29 cellular contexts compared by ENCODE assay signal in genomic region chr7:133203490-133203889, GRCh38.
"Had no signal": no experiment of that assay in that cellular context is flagged by ENCODE, and none has a peak within 500 bp of the region (broad histone marks: within the 10 kb centered on the region; RNA-seq: fewer than 3 reads in every experiment).

No MANE protein-coding gene starts in this region.

- H3K36me3 ChIP-seq: colonic mucosa, esophagus muscularis mucosa, esophagus squamous epithelium, gastrocnemius medialis, gastroesophageal sphincter, heart left ventricle, heart right ventricle had no signal

- H3K9me3 Mint-ChIP-seq: dendritic cell treated with granulocyte-macrophage colony-stimulating factor and Interleukin-4, amounts not matched to agents 40 ng/mL and 50 ng/mL, for 4 days; effector memory CD8-positive, alpha-beta T cell had no signal

- H3K4me3 Mint-ChIP-seq: dendritic cell treated with granulocyte-macrophage colony-stimulating factor and Interleukin-4, amounts not matched to agents 40 ng/mL and 50 ng/mL, for 4 days; effector memory CD8-positive, alpha-beta T cell; endodermal cell had no signal

- H3K27ac ChIP-seq: colonic mucosa, coronary artery, dorsolateral prefrontal cortex, epithelial cell of prostate, esophagus muscularis mucosa, esophagus squamous epithelium, foreskin keratinocyte, gastrocnemius medialis, gastroesophageal sphincter, heart left ventricle, heart right ventricle had no signal

- FAIRE-seq: colon, endometrium, endothelial cell of umbilical vein, frontal cortex had no signal

- H3K4me3 ChIP-seq: colonic mucosa, coronary artery, dorsolateral prefrontal cortex, esophagus muscularis mucosa, esophagus squamous epithelium, gastrocnemius medialis, gastroesophageal sphincter, heart left ventricle, heart right ventricle had no signal

- H3K27me3 ChIP-seq: colonic mucosa, dorsolateral prefrontal cortex, esophagus muscularis mucosa, esophagus squamous epithelium, foreskin keratinocyte, gastrocnemius medialis, gastroesophageal sphincter, heart right ventricle had no signal

- ATAC-seq: effector memory CD8-positive, alpha-beta T cell; esophagus mucosa; foreskin keratinocyte; gastrocnemius medialis; gastroesophageal sphincter; heart left ventricle; heart right ventricle had no signal

- H3K9me3 ChIP-seq: colonic mucosa, gastrocnemius medialis had no signal

- DNase-seq: colonic mucosa; cortex of kidney; dermis blood vessel endothelial cell; dorsolateral prefrontal cortex; effector CD4-positive, alpha-beta T cell; effector CD8-positive, alpha-beta T cell; effector memory CD4-positive, alpha-beta T cell; effector memory CD8-positive, alpha-beta T cell; endodermal cell; erythroblast; esophagus squamous epithelium; foreskin fibroblast; foreskin melanocyte; gastrocnemius medialis; glutamatergic neuron; head of caudate nucleus; heart left ventricle; heart right ventricle had no signal

- H3K27ac Mint-ChIP-seq: dendritic cell treated with granulocyte-macrophage colony-stimulating factor and Interleukin-4, amounts not matched to agents 40 ng/mL and 50 ng/mL, for 4 days; effector memory CD8-positive, alpha-beta T cell; endodermal cell had no signal

- H3K4me1 ChIP-seq: colonic mucosa, esophagus muscularis mucosa, esophagus squamous epithelium, foreskin keratinocyte, gastrocnemius medialis, gastroesophageal sphincter, heart left ventricle, heart right ventricle had no signal
